In genomic region chr21:31665397-31665796, GRCh38 we compare ENCODE assay signal across 11 cellular contexts. TPM values are rescaled to one million over a fixed set of nuclear protein-coding genes. Genes with fewer than 3 reads are reported as not detected.
DNase-seq lines count a peak whose midpoint lies in the region; ATAC-seq and TF ChIP-seq lines count a peak whose summit lies in the region.
"Had no signal": no experiment of that assay in that cellular context is flagged by ENCODE, and none has a peak within 500 bp of the region (broad histone marks: within the 10 kb centered on the region; RNA-seq: fewer than 3 reads in every experiment).

No MANE protein-coding gene starts in this region.

- H3K27me3 ChIP-seq in breast epithelium (no peaks in the 10 kb centered on the region), gastrocnemius medialis (no peaks in the 10 kb centered on the region)

- intact Hi-C loops in MCF 10A (cut with micrococcal nuclease), result no loop called here
- intact Hi-C loops in breast epithelium (cut with DNase I; ENCODE audit: low total_unique reads), result no loop called here
- intact Hi-C loops in activated B cell treated with CpG ODN at 0.5 μM for 24 hours (cut with micrococcal nuclease), result no loop called here
- intact Hi-C loops in gastrocnemius medialis (cut with DNase I; ENCODE audit: low total_unique reads), result no loop called here

- H3K36me3 Mint-ChIP-seq in MCF 10A (ENCODE audit: insufficient read depth, unreplicated experiment), result peaks cover 95% of the 10 kb centered on the region
- peaks cover 70% of the 10 kb centered on the region for H3K36me3 Mint-ChIP-seq in activated B cell treated with CpG ODN at 0.5 μM for 24 hours (ENCODE audit: low read depth)

- in situ Hi-C loops in gastrocnemius medialis (cut with MboI; ENCODE audit: low sequenced_read_pairs in 4 of 4), result loop anchor here in 2 of 4 donors (10.0 kb wide), 1 partner anchor 59 kb away; no protein-coding TSS in a partner anchor

- no TSS peak for BruUV-seq in MCF 10A (replicated peaks; lab: Mats Ljungman, UMichigan)

- H3K4me1 ChIP-seq in breast epithelium (no peaks in the 10 kb centered on the region), gastrocnemius medialis (peaks cover 32 to 39% of the 10 kb centered on the region in 2 donors)

- DNase-seq in MCF 10A (ENCODE audit: unreplicated experiment) (peak; percentile 27), breast epithelium (ENCODE audit: low spot score in 2 of 2) (no peak), activated B cell treated with CpG ODN at 0.5 μM for 24 hours (no peak), fibroblast of mammary gland (ENCODE audit: low read depth) (peak; percentile 50), inferior parietal cortex (ENCODE audit: extremely low spot score) (no peak), gastrocnemius medialis (no peak), NCI-H146 treated with DMSO at 0.1 percent for 48 hours (lab: John Stamatoyannopoulos, UW; ENCODE audit: unreplicated experiment) (no peak)
- peak; percentile 41 for DNase-seq in stimulated activated naive CD8-positive, alpha-beta T cell treated with anti-CD3 and anti-CD28 coated beads, Interleukin-15, Interleukin-2, amounts not matched to agents 100 U/mL and 50 U/mL, for 24 hours
- DNase-seq: left cardiac atrium, NCI-H2107 had no signal

- H3K4me3 ChIP-seq in breast epithelium (no peak overlapping the region), fibroblast of mammary gland (ENCODE audit: control insufficient read depth, low read depth, low read length) (no peak overlapping the region), gastrocnemius medialis (no peak overlapping the region)

- H3K27ac ChIP-seq in breast epithelium (no peak overlapping the region), gastrocnemius medialis (no peak overlapping the region)
- H3K27ac ChIP-seq: VCaP had no signal

- TF ChIP-seq CTCF in MCF 10A (IDR thresholded peaks at IDR 0.05; ENCODE audit: unreplicated experiment) (no peak), breast epithelium (IDR thresholded peaks at IDR 0.05) (no peak), activated B cell treated with CpG ODN at 0.5 μM for 24 hours (IDR thresholded peaks at IDR 0.05) (no peak), fibroblast of mammary gland (conservative IDR thresholded peaks at IDR 0.05; ENCODE audit: control insufficient read depth, insufficient read depth, low read depth, low read length) (no peak), gastrocnemius medialis (IDR thresholded peaks at IDR 0.05 in 4 of 5, conservative IDR thresholded peaks at IDR 0.05 in 1 of 5) (no peak)

- H3K4me1 Mint-ChIP-seq in MCF 10A (ENCODE audit: insufficient read depth, unreplicated experiment) (peaks cover 18% of the 10 kb centered on the region), activated B cell treated with CpG ODN at 0.5 μM for 24 hours (peaks cover 63% of the 10 kb centered on the region)

- H3K9me3 ChIP-seq in breast epithelium, result no peaks in the 10 kb centered on the region
- H3K9me3 ChIP-seq in gastrocnemius medialis, result no peaks in the 10 kb centered on the region

- no peak overlapping the region for H3K4me3 Mint-ChIP-seq in MCF 10A (ENCODE audit: unreplicated experiment)
- no peak overlapping the region for H3K4me3 Mint-ChIP-seq in activated B cell treated with CpG ODN at 0.5 μM for 24 hours

- H3K27ac Mint-ChIP-seq in MCF 10A (ENCODE audit: low read depth, unreplicated experiment) (no peak overlapping the region), activated B cell treated with CpG ODN at 0.5 μM for 24 hours (peak overlapping the region; percentile 1)

- POLR2A ChIA-PET in MCF 10A (lab: Yijun Ruan, JAX), result interaction anchor here (1.0 kb wide), 1 partner anchor 9 kb away, joined by 3 read pairs; no protein-coding TSS in a partner anchor
- POLR2A ChIA-PET in activated B cell treated with CpG ODN at 0.5 μM for 24 hours (lab: Charles Lee), result no interaction called here

- H3K36me3 ChIP-seq in breast epithelium (no peaks in the 10 kb centered on the region), gastrocnemius medialis (peaks cover 0 to 68% of the 10 kb centered on the region in 2 donors)

- H3K9me3 Mint-ChIP-seq in MCF 10A (ENCODE audit: unreplicated experiment) (no peaks in the 10 kb centered on the region), activated B cell treated with CpG ODN at 0.5 μM for 24 hours (no peaks in the 10 kb centered on the region)

- H3K27me3 Mint-ChIP-seq in MCF 10A (ENCODE audit: insufficient read depth, unreplicated experiment), result no peaks in the 10 kb centered on the region
- H3K27me3 Mint-ChIP-seq in activated B cell treated with CpG ODN at 0.5 μM for 24 hours, result no peaks in the 10 kb centered on the region

- CTCF ChIA-PET in MCF 10A (lab: Yijun Ruan, JAX), result no interaction called here
- CTCF ChIA-PET in activated B cell treated with CpG ODN at 0.5 μM for 24 hours (lab: Charles Lee), result no interaction called here

- ATAC-seq in activated B cell treated with CpG ODN at 0.5 μM for 24 hours (ENCODE audit: low read depth) (no peak), gastrocnemius medialis (no peak)
- peak; percentile 73 for ATAC-seq in stimulated activated naive CD8-positive, alpha-beta T cell treated with anti-CD3 and anti-CD28 coated beads, Interleukin-15, Interleukin-2, amounts not matched to agents 100 U/mL and 50 U/mL, for 24 hours

- TF ChIP-seq POLR2A in breast epithelium (IDR thresholded peaks at IDR 0.05) (no peak), gastrocnemius medialis (IDR thresholded peaks at IDR 0.05) (no peak)

RNA-seq across cellular contexts. Expression of gene SOD1, which starts 5.9 kb away (rescaled TPM):
- total RNA-seq in MCF 10A (2022) (224 and 239 TPM in 2 replicates), breast epithelium (100 to 1,000 TPM; 214 to 314 (median 218) TPM), activated B cell treated with CpG ODN at 0.5 μM for 24 hours (107 and 131 TPM in 2 replicates), gastrocnemius medialis (100 to 1,000 TPM; 249 to 453 (median 377) TPM)

Comparison
In these comparisons a context has a peak if more than half of its experiments do, and no peak if none do; other contexts are left out.
1. DNase-seq: peak in MCF 10A (single experiment), fibroblast of mammary gland (single experiment) and stimulated activated naive CD8-positive, alpha-beta T cell treated with anti-CD3 and anti-CD28 coated beads, Interleukin-15, Interleukin-2, amounts not matched to agents 100 U/mL and 50 U/mL, for 24 hours (single experiment); none in breast epithelium (0 of 2), activated B cell treated with CpG ODN at 0.5 μM for 24 hours (single experiment), inferior parietal cortex (single experiment), gastrocnemius medialis (0 of 2) and NCI-H146 treated with DMSO at 0.1 percent for 48 hours (single experiment).